Comparison of ENCODE assay signal across 1 cellular context in the genomic region with DNA sequence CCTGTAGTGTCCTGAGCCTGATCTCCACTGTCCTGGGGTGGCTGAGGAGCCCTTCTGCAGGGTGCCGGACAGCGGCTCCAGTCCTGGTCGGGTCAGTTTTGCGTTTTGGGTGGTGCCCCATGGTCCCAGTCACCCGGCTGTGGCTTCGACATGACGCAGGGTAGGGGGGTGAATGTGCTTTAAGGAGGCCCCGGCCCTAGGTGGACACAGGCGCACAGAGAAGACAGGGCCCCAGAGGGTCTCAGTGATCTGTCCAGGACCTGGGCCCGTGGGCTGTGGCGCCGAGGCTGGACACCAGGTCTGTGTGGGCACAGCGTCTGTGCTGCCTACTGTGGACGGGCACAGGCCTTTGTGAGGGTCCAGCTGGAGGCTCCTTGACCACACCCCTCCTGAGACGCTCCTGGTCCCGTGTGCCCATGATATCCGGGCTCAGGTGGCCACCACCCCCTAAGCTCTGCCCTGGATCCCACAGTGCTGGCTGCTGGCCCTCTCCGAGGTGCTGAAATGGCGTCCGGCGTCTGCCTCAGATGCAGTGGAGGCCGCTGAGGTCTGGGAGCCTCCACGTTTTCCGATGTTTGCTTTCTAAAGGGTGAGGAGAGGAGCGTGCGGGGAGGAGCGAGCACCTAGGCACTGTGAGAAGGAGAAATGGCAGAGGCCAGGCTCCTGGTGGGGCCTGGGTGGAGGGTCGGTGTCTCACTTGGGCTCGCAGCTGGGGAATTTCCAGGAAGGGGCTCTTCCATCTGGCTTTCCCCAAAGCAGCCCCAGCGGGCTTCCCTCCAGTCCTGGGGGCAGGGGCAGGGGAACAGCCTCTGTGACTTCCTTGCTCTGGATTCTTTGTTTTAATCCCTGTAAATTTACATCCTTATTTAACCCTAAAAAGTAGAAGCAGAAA.
TF ChIP-seq lines count a peak whose summit lies in the region.

No MANE protein-coding gene starts in this region.

TF ChIP-seq in GM12878, 131 proteins besides CTCF, POLR2A, EP300 and RAD21 (continued from another document):
- TF ChIP-seq, protein P1, sequence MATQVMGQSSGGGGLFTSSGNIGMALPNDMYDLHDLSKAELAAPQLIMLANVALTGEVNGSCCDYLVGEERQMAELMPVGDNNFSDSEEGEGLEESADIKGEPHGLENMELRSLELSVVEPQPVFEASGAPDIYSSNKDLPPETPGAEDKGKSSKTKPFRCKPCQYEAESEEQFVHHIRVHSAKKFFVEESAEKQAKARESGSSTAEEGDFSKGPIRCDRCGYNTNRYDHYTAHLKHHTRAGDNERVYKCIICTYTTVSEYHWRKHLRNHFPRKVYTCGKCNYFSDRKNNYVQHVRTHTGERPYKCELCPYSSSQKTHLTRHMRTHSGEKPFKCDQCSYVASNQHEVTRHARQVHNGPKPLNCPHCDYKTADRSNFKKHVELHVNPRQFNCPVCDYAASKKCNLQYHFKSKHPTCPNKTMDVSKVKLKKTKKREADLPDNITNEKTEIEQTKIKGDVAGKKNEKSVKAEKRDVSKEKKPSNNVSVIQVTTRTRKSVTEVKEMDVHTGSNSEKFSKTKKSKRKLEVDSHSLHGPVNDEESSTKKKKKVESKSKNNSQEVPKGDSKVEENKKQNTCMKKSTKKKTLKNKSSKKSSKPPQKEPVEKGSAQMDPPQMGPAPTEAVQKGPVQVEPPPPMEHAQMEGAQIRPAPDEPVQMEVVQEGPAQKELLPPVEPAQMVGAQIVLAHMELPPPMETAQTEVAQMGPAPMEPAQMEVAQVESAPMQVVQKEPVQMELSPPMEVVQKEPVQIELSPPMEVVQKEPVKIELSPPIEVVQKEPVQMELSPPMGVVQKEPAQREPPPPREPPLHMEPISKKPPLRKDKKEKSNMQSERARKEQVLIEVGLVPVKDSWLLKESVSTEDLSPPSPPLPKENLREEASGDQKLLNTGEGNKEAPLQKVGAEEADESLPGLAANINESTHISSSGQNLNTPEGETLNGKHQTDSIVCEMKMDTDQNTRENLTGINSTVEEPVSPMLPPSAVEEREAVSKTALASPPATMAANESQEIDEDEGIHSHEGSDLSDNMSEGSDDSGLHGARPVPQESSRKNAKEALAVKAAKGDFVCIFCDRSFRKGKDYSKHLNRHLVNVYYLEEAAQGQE (IDR thresholded peaks at IDR 0.05; ENCODE audit: low read depth, low read length), result peak; percentile 97
